ENCODE assay signal across 8 cellular contexts in the genomic region with DNA sequence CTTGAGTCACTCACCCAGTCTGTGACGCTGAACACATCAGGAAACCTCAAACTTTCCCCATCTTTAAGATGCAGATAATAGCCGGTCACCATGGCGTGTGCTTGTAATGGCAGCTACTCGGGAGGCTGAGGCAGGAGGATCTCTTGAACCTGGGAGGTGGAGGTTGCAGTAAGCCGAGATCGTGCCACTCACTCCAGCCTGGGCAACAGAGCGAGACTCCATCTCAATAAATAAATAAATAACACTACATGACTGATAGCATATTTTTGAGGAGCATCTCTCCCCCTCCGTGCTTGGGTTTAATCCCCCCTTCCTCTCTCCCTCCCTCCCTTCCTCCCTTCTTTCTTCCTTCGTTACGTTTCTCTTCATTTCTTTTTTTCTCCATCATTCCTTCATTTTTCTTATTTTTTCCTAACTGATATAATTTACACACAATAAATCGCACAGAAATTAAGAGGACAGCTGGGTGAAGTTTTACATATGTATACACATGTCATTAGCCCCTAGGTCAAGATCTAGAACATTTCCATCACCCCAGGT. TPM values are rescaled to one million over a fixed set of nuclear protein-coding genes. Genes with fewer than 3 reads are reported as not detected.
DNase-seq lines count a peak whose midpoint lies in the region; ATAC-seq, FAIRE-seq and TF ChIP-seq lines count a peak whose summit lies in the region.

No MANE protein-coding gene starts in this region.

- 84 to 87% methylated on average over 11 of the region's 11 CpGs for WGBS in esophagus, 2 donors

- no peaks in the 10 kb centered on the region for H3K27me3 ChIP-seq in esophagus (ENCODE audit: control insufficient read depth in 1 of 2, insufficient read depth in 2 of 2, low read length in 2 of 2)

- H3K9me3 Mint-ChIP-seq in stimulated activated effector memory CD8-positive, alpha-beta T cell treated with anti-CD3 and anti-CD28 coated beads, Interleukin-12 subunit alpha, Interleukin-12 subunit beta, amount 100 ng/mL, for 72 hours: no peaks in the 10 kb centered on the region

- TF ChIP-seq POLR2A in GM12892 (IDR thresholded peaks at IDR 0.05; ENCODE audit: low read depth, low read length): no peak

- peak overlapping the region; percentile 96 for H3K27ac ChIP-seq in OCI-LY7 (ENCODE audit: low read depth, low read length, poor library complexity, severe bottlenecking)
- peak overlapping the region; percentile 99 for H3K27ac ChIP-seq in esophagus (ENCODE audit: low read depth in 2 of 2, low read length in 1 of 2)

- intact Hi-C loops in OCI-LY7 (cut with micrococcal nuclease; ENCODE audit: unreplicated experiment): loop anchor here (1.0 to 5.0 kb wide), 2 partner anchors 51 to 87 kb away; a partner anchor contains a TSS

- H3K36me3 Mint-ChIP-seq in stimulated activated effector memory CD8-positive, alpha-beta T cell treated with anti-CD3 and anti-CD28 coated beads, Interleukin-12 subunit alpha, Interleukin-12 subunit beta, amount 100 ng/mL, for 72 hours: peaks cover 20% of the 10 kb centered on the region

- peak overlapping the region; percentile 84 for H3K4me3 Mint-ChIP-seq in stimulated activated effector memory CD8-positive, alpha-beta T cell treated with anti-CD3 and anti-CD28 coated beads, Interleukin-12 subunit alpha, Interleukin-12 subunit beta, amount 100 ng/mL, for 72 hours

- ATAC-seq in stimulated activated effector memory CD8-positive, alpha-beta T cell treated with anti-CD3 and anti-CD28 coated beads, Interleukin-12 subunit alpha, Interleukin-12 subunit beta, amount 100 ng/mL, for 72 hours: peak; percentile 79

- peak overlapping the region; percentile 78 for H3K4me2 ChIP-seq in OCI-LY7 (ENCODE audit: low read length)

- H3K4me1 ChIP-seq in OCI-LY7 (ENCODE audit: insufficient read depth, low read length, poor library complexity, severe bottlenecking) (peaks cover 66% of the 10 kb centered on the region), esophagus (ENCODE audit: control insufficient read depth in 2 of 2, insufficient read depth in 2 of 2, low read length in 1 of 2) (peaks cover 0 to 3% of the 10 kb centered on the region in 2 donors)

- H4K20me1 ChIP-seq in OCI-LY7 (ENCODE audit: insufficient read depth, low read length): no peaks in the 10 kb centered on the region

- BruUV-seq in OCI-LY7 (replicated peaks; lab: Mats Ljungman, UMichigan): no TSS peak

- FAIRE-seq in GM12892 (lab: Jason Lieb, UNC): no peak

- POLR2A ChIA-PET in OCI-LY7 (lab: Charles Lee): interaction anchor here (0.6 to 7.5 kb wide), 16 partner anchors 16 to 378 kb away, joined by 3 to 76 read pairs (median 6); a partner anchor contains a TSS

- peak overlapping the region; percentile 100 for H3K27ac Mint-ChIP-seq in stimulated activated effector memory CD8-positive, alpha-beta T cell treated with anti-CD3 and anti-CD28 coated beads, Interleukin-12 subunit alpha, Interleukin-12 subunit beta, amount 100 ng/mL, for 72 hours

- H3K4me3 ChIP-seq in OCI-LY7 (ENCODE audit: low read depth, low read length, poor library complexity, severe bottlenecking) (peak overlapping the region; percentile 64), esophagus (ENCODE audit: low read depth in 1 of 2, low read length in 2 of 2) (peak overlapping the region in 1 of 2 donors; percentile 31)

- no peaks in the 10 kb centered on the region for H3K79me2 ChIP-seq in OCI-LY7 (ENCODE audit: insufficient read depth, low read depth, low read length)

- CTCF ChIA-PET in OCI-LY7 (lab: Charles Lee; ENCODE audit: unreplicated experiment): no interaction called here

- H3K4me1 Mint-ChIP-seq in stimulated activated effector memory CD8-positive, alpha-beta T cell treated with anti-CD3 and anti-CD28 coated beads, Interleukin-12 subunit alpha, Interleukin-12 subunit beta, amount 100 ng/mL, for 72 hours: peaks cover 31% of the 10 kb centered on the region

- H3K9me3 ChIP-seq in OCI-LY7 (ENCODE audit: low read length): peaks cover 6% of the 10 kb centered on the region; the same call in 1 of the 2 replicates
- H3K9me3 ChIP-seq in esophagus (ENCODE audit: control insufficient read depth in 2 of 2, insufficient read depth in 1 of 2, low read depth in 1 of 2, low read length in 1 of 2): no peaks in the 10 kb centered on the region

- H3K9me2 ChIP-seq in OCI-LY7 (ENCODE audit: insufficient read depth, low read length): no peaks in the 10 kb centered on the region; the same call in 1 of the 2 replicates

- no peak overlapping the region for H2AFZ ChIP-seq in OCI-LY7 (ENCODE audit: low read length)

- H3K36me3 ChIP-seq in OCI-LY7 (ENCODE audit: insufficient read depth, low read length): no peaks in the 10 kb centered on the region
- H3K36me3 ChIP-seq in esophagus (ENCODE audit: control insufficient read depth in 2 of 2, insufficient read depth in 2 of 2, low read length in 1 of 2): no peaks in the 10 kb centered on the region

- TF ChIP-seq CTCF in OCI-LY7 (conservative IDR thresholded peaks at IDR 0.05; ENCODE audit: low read length): no peak

- peak; percentile 59 for DNase-seq in stimulated activated CD4-positive, alpha-beta T cell treated with anti-CD3 and anti-CD28 coated beads, Interleukin-1b, Interleukin-23, amount 100 ng/mL, for 48 hours
- no peak for DNase-seq in stimulated activated CD4-positive, alpha-beta T cell treated with anti-CD3 and anti-CD28 coated beads, Interleukin-12 subunit alpha, Interleukin-12 subunit beta, amount 100 ng/mL, for 4 hours
- DNase-seq in OCI-LY7 (ENCODE audit: low spot score) (peak; percentile 73), SW480 (ENCODE audit: low spot score) (no peak), DMS53 (lab: John Stamatoyannopoulos, UW) (no peak), GM12892 (ENCODE audit: insufficient read length) (no peak)
- DNase-seq in stimulated activated effector memory CD8-positive, alpha-beta T cell treated with anti-CD3 and anti-CD28 coated beads, Interleukin-12 subunit alpha, Interleukin-12 subunit beta, amount 100 ng/mL, for 72 hours (ENCODE audit: low spot score in 2 of 2): no peak

RNA-seq across cellular contexts. Expression of a gene that starts 51.3 kb away (rescaled TPM):
- 268 and 360 TPM in 2 replicates for total RNA-seq in OCI-LY7 (2014; rRNA removed; shearing (Covaris generic))
- total RNA-seq in OCI-LY7 (2022): 415 and 440 TPM in 2 replicates
- 100 to 1,000 TPM; 211 to 257 TPM for polyA plus RNA-seq in esophagus
- polyA plus RNA-seq in GM12892 (2012; ENCODE audit: missing spikeins): 137 TPM

Comparison
In these comparisons a context has a peak if more than half of its experiments do, and no peak if none do; other contexts are left out.
1. DNase-seq: peak in stimulated activated CD4-positive, alpha-beta T cell treated with anti-CD3 and anti-CD28 coated beads, Interleukin-1b, Interleukin-23, amount 100 ng/mL, for 48 hours (single experiment) and OCI-LY7 (single experiment); none in stimulated activated CD4-positive, alpha-beta T cell treated with anti-CD3 and anti-CD28 coated beads, Interleukin-12 subunit alpha, Interleukin-12 subunit beta, amount 100 ng/mL, for 4 hours (single experiment), stimulated activated effector memory CD8-positive, alpha-beta T cell treated with anti-CD3 and anti-CD28 coated beads, Interleukin-12 subunit alpha, Interleukin-12 subunit beta, amount 100 ng/mL, for 72 hours (0 of 2), SW480 (single experiment), DMS53 (single experiment) and GM12892 (single experiment).